ENCODE assay signal across 6 cellular contexts in genomic region chr11:65559951-65560537, GRCh38. TPM values are rescaled to one million over a fixed set of nuclear protein-coding genes. Genes with fewer than 3 reads are reported as not detected.
A peak's percentile ranks its signal among the peaks of the same experiment; 100 is the strongest.
DNase-seq lines count a peak whose midpoint lies in the region; ATAC-seq and TF ChIP-seq lines count a peak whose summit lies in the region.

No MANE protein-coding gene starts in this region.

- H3K4me2 ChIP-seq in GM23338 = peak overlapping the region; percentile 59
- H3K4me2 ChIP-seq in Karpas-422 (ENCODE audit: low read depth, low read length, poor library complexity, severe bottlenecking) = no peak overlapping the region

- POLR2A ChIA-PET in T-cell (lab: Charles Lee) = no interaction called here

- peaks cover 35% of the 10 kb centered on the region for H3K4me1 ChIP-seq in GM23338 (ENCODE audit: insufficient read depth)
- peaks cover 19% of the 10 kb centered on the region for H3K4me1 ChIP-seq in Karpas-422 (ENCODE audit: low read length)

- no peak overlapping the region; the same call in 1 of the 2 replicates for H3K4me3 ChIP-seq in GM23338
- H3K4me3 ChIP-seq in Karpas-422 (ENCODE audit: low read length) = no peak overlapping the region

- H3K27me3 ChIP-seq in GM23338 (ENCODE audit: insufficient read depth) (peaks cover 47% of the 10 kb centered on the region), layer of hippocampus (ENCODE audit: control insufficient read depth, insufficient read depth, low read length) (no peaks in the 10 kb centered on the region), Karpas-422 (ENCODE audit: low read length) (no peaks in the 10 kb centered on the region)

- DNase-seq in GM23338 (ENCODE audit: low spot score) (no peak), T-cell (no peak), cortex of kidney (lab: John Stamatoyannopoulos, UW) (no peak), Karpas-422 (no peak)

- H3K27me3 Mint-ChIP-seq in GM23338 (ENCODE audit: insufficient read depth, low read depth, poor library complexity) = peaks cover 36% of the 10 kb centered on the region
- no peaks in the 10 kb centered on the region for H3K27me3 Mint-ChIP-seq in T-cell

- no peaks in the 10 kb centered on the region for H4K20me1 ChIP-seq in GM23338 (replicated peaks; ENCODE audit: insufficient read depth)
- no peaks in the 10 kb centered on the region for H4K20me1 ChIP-seq in Karpas-422 (ENCODE audit: insufficient read depth, low read depth, low read length)

- H3K9me3 Mint-ChIP-seq in GM23338 (no peaks in the 10 kb centered on the region), T-cell (no peaks in the 10 kb centered on the region)

- H3K79me2 ChIP-seq in GM23338 (replicated peaks; ENCODE audit: insufficient read depth) (no peaks in the 10 kb centered on the region), Karpas-422 (ENCODE audit: low read length) (no peaks in the 10 kb centered on the region)

- H3K27ac ChIP-seq in GM23338 (ENCODE audit: low read depth) (no peak overlapping the region), layer of hippocampus (ENCODE audit: low read depth, low read length) (peak overlapping the region; percentile 47), Karpas-422 (ENCODE audit: low read length) (no peak overlapping the region)

- H3K36me3 ChIP-seq in GM23338 (ENCODE audit: insufficient read depth) (no peaks in the 10 kb centered on the region), Karpas-422 (ENCODE audit: insufficient read depth, low read length) (no peaks in the 10 kb centered on the region)

- H3K36me3 Mint-ChIP-seq in GM23338 (ENCODE audit: low read depth) (no peaks in the 10 kb centered on the region; the same call in 2 of the 3 replicates), T-cell (no peaks in the 10 kb centered on the region)

- no peak for ATAC-seq in GM23338
- ATAC-seq in T-cell (replicated peaks in 1 of 4) = no peak
- no peak for ATAC-seq in GM21515 (IDR thresholded peaks at IDR 0.05; ENCODE audit: unreplicated experiment)

- CTCF ChIA-PET in T-cell (lab: Charles Lee) = interaction anchor here in 1 of 2 donors (1.0 kb wide), 1 partner anchor 10 kb away, joined by 3 read pairs; the partner anchor contains the start of gene ZNRD2

- TF ChIP-seq CTCF in GM23338 (conservative IDR thresholded peaks at IDR 0.05; ENCODE audit: low read depth in 2 of 2) = no peak

- H2AFZ ChIP-seq in GM23338 (peak overlapping the region; percentile 80), Karpas-422 (ENCODE audit: low read length) (no peak overlapping the region)

- H3K9me2 ChIP-seq in GM23338 (ENCODE audit: insufficient read depth) (no peaks in the 10 kb centered on the region), Karpas-422 (replicated peaks; ENCODE audit: insufficient read depth, low read length) (no peaks in the 10 kb centered on the region)

- H3K27ac Mint-ChIP-seq in GM23338 (no peak overlapping the region), T-cell (peak overlapping the region; percentile 81 to 86)

- H3F3A ChIP-seq in GM23338 (replicated peaks; ENCODE audit: low read depth) = peaks cover 6% of the 10 kb centered on the region; the same call in 1 of the 2 replicates

- H3K4me3 Mint-ChIP-seq in GM23338 (peak overlapping the region; percentile 39; the same call in 2 of the 3 replicates), T-cell (peak overlapping the region in 2 of 3 donors; percentile 39 to 91)

- no peak overlapping the region for H3K9ac ChIP-seq in Karpas-422 (ENCODE audit: low read length)

- H3K4me1 Mint-ChIP-seq in GM23338 (peaks cover 43% of the 10 kb centered on the region), T-cell (peaks cover 56 to 61% (median 59%) of the 10 kb centered on the region in 3 donors)

- no peaks in the 10 kb centered on the region for H3K9me3 ChIP-seq in Karpas-422 (ENCODE audit: low read length)

TF ChIP-seq in GM23338, 12 proteins besides CTCF, POLR2A, EP300 and RAD21 (continues in another document):
- no peak for TF ChIP-seq JUNB (IDR thresholded peaks at IDR 0.05; ENCODE audit: unreplicated experiment)
- no peak for TF ChIP-seq NANOG (IDR thresholded peaks at IDR 0.05; ENCODE audit: borderline replicate concordance)
- no peak for TF ChIP-seq ZNF331 (CRISPR knock-in tag; IDR thresholded peaks at IDR 0.05; ENCODE audit: low read depth)
- TF ChIP-seq EZH2 (IDR thresholded peaks at IDR 0.05; ENCODE audit: low read depth, unreplicated experiment) = no peak
- no peak for TF ChIP-seq ZNF462 (CRISPR knock-in tag; IDR thresholded peaks at IDR 0.05)

RNA-seq across cellular contexts. Expression of gene LTBP3, which starts 1.9 kb away (rescaled TPM):
- total RNA-seq in GM23338 (2014; rRNA removed; shearing (Covaris generic)) = 29.2 and 29.8 TPM in 2 replicates
- 9.5 and 11.9 TPM in 2 replicates for polyA plus RNA-seq in GM23338 (2016; fragmentation: Nextera tagmentation; extraction: Ambion mirVana)
- total RNA-seq in T-cell = 100 to 1,000 TPM; 200 to 364 (median 284) TPM
- 1.3 and 6.8 TPM in 2 replicates for total RNA-seq in Karpas-422 (2014; rRNA removed; shearing (Covaris generic); ENCODE audit: low replicate concordance)

RNA-seq across cellular contexts. Expression of gene ZNRD2, which starts 10.2 kb away (rescaled TPM):
- total RNA-seq in GM23338 (2014; rRNA removed; shearing (Covaris generic)) = 78.1 and 78.6 TPM in 2 replicates
- 140 and 148 TPM in 2 replicates for polyA plus RNA-seq in GM23338 (2016; fragmentation: Nextera tagmentation; extraction: Ambion mirVana)
- total RNA-seq in T-cell = 10 to 100 TPM; 32.5 to 36.9 (median 34.5) TPM
- 31.7 and 49.4 TPM in 2 replicates for total RNA-seq in Karpas-422 (2014; rRNA removed; shearing (Covaris generic); ENCODE audit: low replicate concordance)

RNA-seq across cellular contexts. Expression of gene FAM89B, which starts 12.3 kb away (rescaled TPM):
- 16.0 and 18.2 TPM in 2 replicates for total RNA-seq in GM23338 (2014; rRNA removed; shearing (Covaris generic))
- 13.0 and 13.9 TPM in 2 replicates for polyA plus RNA-seq in GM23338 (2016; fragmentation: Nextera tagmentation; extraction: Ambion mirVana)
- total RNA-seq in T-cell = 10 to 100 TPM; 36.3 to 72.9 (median 69.3) TPM
- 14.2 and 21.9 TPM in 2 replicates for total RNA-seq in Karpas-422 (2014; rRNA removed; shearing (Covaris generic); ENCODE audit: low replicate concordance)

RNA-seq across cellular contexts. Expression of gene EHBP1L1, which starts 15.8 kb away (rescaled TPM):
- total RNA-seq in GM23338 (2014; rRNA removed; shearing (Covaris generic)) = 10.9 and 12.6 TPM in 2 replicates
- polyA plus RNA-seq in GM23338 (2016; fragmentation: Nextera tagmentation; extraction: Ambion mirVana) = 1.4 and 2.9 TPM in 2 replicates
- total RNA-seq in T-cell = 100 to 1,000 TPM; 115 to 170 (median 150) TPM
- 19.9 and 75.1 TPM in 2 replicates for total RNA-seq in Karpas-422 (2014; rRNA removed; shearing (Covaris generic); ENCODE audit: low replicate concordance)

RNA-seq across cellular contexts. Expression of gene SCYL1, which starts 35.2 kb away (rescaled TPM):
- total RNA-seq in GM23338 (2014; rRNA removed; shearing (Covaris generic)) = 55.1 and 66.1 TPM in 2 replicates
- 52.7 and 61.7 TPM in 2 replicates for polyA plus RNA-seq in GM23338 (2016; fragmentation: Nextera tagmentation; extraction: Ambion mirVana)
- 10 to 100 TPM; 66.4 to 96.8 (median 76.8) TPM for total RNA-seq in T-cell
- total RNA-seq in Karpas-422 (2014; rRNA removed; shearing (Covaris generic); ENCODE audit: low replicate concordance) = 39.1 and 79.0 TPM in 2 replicates
